In genomic region chr6:72406517-72406916, GRCh38 we compare ENCODE assay signal across 21 cellular contexts.
DNase-seq lines count a peak whose midpoint lies in the region; ATAC-seq and TF ChIP-seq lines count a peak whose summit lies in the region.
"Had no signal": no experiment of that assay in that cellular context is flagged by ENCODE, and none has a peak within 500 bp of the region (broad histone marks: within the 10 kb centered on the region; RNA-seq: fewer than 3 reads in every experiment).

No MANE protein-coding gene starts in this region.

- H3K9ac ChIP-seq in Loucy (ENCODE audit: low read depth, low read length, poor library complexity, severe bottlenecking) = no peak overlapping the region
- H3K9ac ChIP-seq: parathyroid adenoma had no signal

- no peaks in the 10 kb centered on the region for H3K4me1 ChIP-seq in Loucy (ENCODE audit: insufficient read depth, low read length, poor library complexity, severe bottlenecking)
- no peaks in the 10 kb centered on the region for H3K4me1 ChIP-seq in left lung
- H3K4me1 ChIP-seq: vagina had no signal

- TF ChIP-seq CTCF in Loucy (conservative IDR thresholded peaks at IDR 0.05; ENCODE audit: low read length) = no peak
- TF ChIP-seq CTCF in left lung (IDR thresholded peaks at IDR 0.05) = no peak

- H3K9me3 ChIP-seq in Loucy (ENCODE audit: insufficient read depth, low read depth, low read length) (no peaks in the 10 kb centered on the region), left lung (no peaks in the 10 kb centered on the region)
- H3K9me3 ChIP-seq: vagina had no signal

- no peaks in the 10 kb centered on the region for H3K27me3 ChIP-seq in Loucy (ENCODE audit: insufficient read depth, low read length, poor library complexity, severe bottlenecking)
- H3K27me3 ChIP-seq in left lung = no peaks in the 10 kb centered on the region
- H3K27me3 ChIP-seq: vagina had no signal

- intact Hi-C loops in left lung (cut with DNase I) = no loop called here

- no peak overlapping the region for H3K4me3 ChIP-seq in Loucy (ENCODE audit: low read length, poor library complexity, severe bottlenecking)
- H3K4me3 ChIP-seq in left lung = no peak overlapping the region
- H3K4me3 ChIP-seq: vagina had no signal

- H3K4me2 ChIP-seq in Loucy (ENCODE audit: low read depth, low read length, poor library complexity, severe bottlenecking) = no peak overlapping the region

- H3K27ac ChIP-seq in left lung = no peak overlapping the region
- H3K27ac ChIP-seq: parathyroid adenoma, vagina had no signal

- H3F3A ChIP-seq in Loucy (ENCODE audit: low read depth) = no peaks in the 10 kb centered on the region

- DNase-seq in inferior parietal cortex (ENCODE audit: extremely low spot score) (no peak), left lung (no peak), iPS-NIHi7 (ENCODE audit: extremely low spot score) (no peak), ecto neural progenitor cell (ENCODE audit: low spot score) (no peak)
- DNase-seq: activated CD4-positive, alpha-beta T cell treated with anti-CD3 and anti-CD28 coated beads, Interleukin-2, amount 50 U/mL, for 1 hour; activated naive CD4-positive, alpha-beta T cell; anterior cingulate cortex; CD4-positive, alpha-beta memory T cell; cerebellar nuclear complex; DMS79; islet precursor cell; naive thymus-derived CD4-positive, alpha-beta T cell; NCI-H1048; NCI-H748 treated with DMSO at 0.1 percent for 48 hours; stimulated activated CD4-positive, alpha-beta T cell treated with anti-CD3 and anti-CD28 coated beads, Interleukin-2, amount 100 ng/mL, for 48 hours had no signal

- no peaks in the 10 kb centered on the region for H4K20me1 ChIP-seq in Loucy (ENCODE audit: insufficient read depth, low read length, poor library complexity, severe bottlenecking)

- no peaks in the 10 kb centered on the region for H3K9me2 ChIP-seq in Loucy (replicated peaks; ENCODE audit: low read depth, low read length)

- ATAC-seq in GM18873 (IDR thresholded peaks at IDR 0.05; ENCODE audit: low FRiP score, unreplicated experiment) = peak; percentile 80
- peak; percentile 62 for ATAC-seq in GM21526 (IDR thresholded peaks at IDR 0.05; ENCODE audit: low FRiP score, unreplicated experiment)
- ATAC-seq in HG02885 (IDR thresholded peaks at IDR 0.05; ENCODE audit: poor library complexity, unreplicated experiment) = peak; percentile 65
- ATAC-seq in left lung = no peak
- ATAC-seq: naive thymus-derived CD4-positive, alpha-beta T cell had no signal

- H3K36me3 ChIP-seq in Loucy (ENCODE audit: insufficient read depth, low read length) (no peaks in the 10 kb centered on the region), left lung (no peaks in the 10 kb centered on the region)
- H3K36me3 ChIP-seq: vagina had no signal

- no peaks in the 10 kb centered on the region for H3K79me2 ChIP-seq in Loucy (ENCODE audit: insufficient read depth, low read length)
- H3K79me2 ChIP-seq: parathyroid adenoma had no signal

- H2AFZ ChIP-seq in Loucy (ENCODE audit: low read length) = peak overlapping the region; percentile 63
- H2AFZ ChIP-seq: parathyroid adenoma had no signal
